1 cellular context compared by ENCODE assay signal in genomic region chr19:41364546-41365391, GRCh38.
TF ChIP-seq lines count a peak whose summit lies in the region.

No MANE protein-coding gene starts in this region.

TF ChIP-seq in H1, 55 proteins besides CTCF, POLR2A, EP300 and RAD21:
- TF ChIP-seq YY1 (IDR thresholded peaks at IDR 0.05; ENCODE audit: low read depth, low read length) (no peak), SP1 (IDR thresholded peaks at IDR 0.05; ENCODE audit: low read depth, low read length) (no peak), SP2 (IDR thresholded peaks at IDR 0.05; ENCODE audit: low read length) (no peak), NRF1 (IDR thresholded peaks at IDR 0.05; ENCODE audit: low read depth, low read length) (no peak), CTBP2 (IDR thresholded peaks at IDR 0.05; ENCODE audit: borderline replicate concordance, insufficient read depth, insufficient read length, low read length) (no peak), NANOG (IDR thresholded peaks at IDR 0.05; ENCODE audit: insufficient read depth, low read depth, low read length, poor library complexity, severe bottlenecking) (no peak), BRCA1 (IDR thresholded peaks at IDR 0.05; ENCODE audit: low read depth, low read length) (no peak), ATF3 (IDR thresholded peaks at IDR 0.05; ENCODE audit: insufficient read depth, low read depth, low read length) (no peak), RFX5 (IDR thresholded peaks at IDR 0.05; ENCODE audit: borderline replicate concordance, low read depth, low read length) (no peak), TBP (IDR thresholded peaks at IDR 0.05; ENCODE audit: low read depth, low read length) (no peak), SIN3A (conservative IDR thresholded peaks at IDR 0.05 in 1 of 2, IDR thresholded peaks at IDR 0.05 in 1 of 2; ENCODE audit: low read depth in 1 of 2, low read length in 2 of 2) (no peak), POLR2AphosphoS5 (IDR thresholded peaks at IDR 0.05; ENCODE audit: low read depth, low read length) (no peak), E2F6 (IDR thresholded peaks at IDR 0.05) (no peak), TEAD4 (IDR thresholded peaks at IDR 0.05; ENCODE audit: low read depth, low read length) (no peak), JUND (IDR thresholded peaks at IDR 0.05; ENCODE audit: low read length) (no peak)
